1 cellular context compared by ENCODE assay signal in genomic region chr18:77098033-77098432, GRCh38.
TF ChIP-seq lines count a peak whose summit lies in the region.

No MANE protein-coding gene starts in this region.

TF ChIP-seq in GM12878, 131 proteins besides CTCF, POLR2A, EP300 and RAD21:
- TF ChIP-seq HDAC6 (IDR thresholded peaks at IDR 0.05; ENCODE audit: unreplicated experiment), result no peak
- no peak for TF ChIP-seq CBX5 (IDR thresholded peaks at IDR 0.05; ENCODE audit: low read depth)
- TF ChIP-seq CREM (IDR thresholded peaks at IDR 0.05; ENCODE audit: low read depth), result no peak
- no peak for TF ChIP-seq MTA2 (IDR thresholded peaks at IDR 0.05; ENCODE audit: low read depth)
- TF ChIP-seq ZSCAN29 (IDR thresholded peaks at IDR 0.05), result no peak
- TF ChIP-seq YBX1 (IDR thresholded peaks at IDR 0.05), result no peak
- no peak for TF ChIP-seq POLR2AphosphoS5 (IDR thresholded peaks at IDR 0.05; ENCODE audit: low read length)
- no peak for TF ChIP-seq IRF4 (IDR thresholded peaks at IDR 0.05; ENCODE audit: low read depth, low read length)
- TF ChIP-seq, protein P1, sequence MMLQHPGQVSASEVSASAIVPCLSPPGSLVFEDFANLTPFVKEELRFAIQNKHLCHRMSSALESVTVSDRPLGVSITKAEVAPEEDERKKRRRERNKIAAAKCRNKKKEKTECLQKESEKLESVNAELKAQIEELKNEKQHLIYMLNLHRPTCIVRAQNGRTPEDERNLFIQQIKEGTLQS (IDR thresholded peaks at IDR 0.05; ENCODE audit: borderline replicate concordance, extremely low read depth, low read depth, low read length), result no peak
- no peak for TF ChIP-seq FOS (IDR thresholded peaks at IDR 0.05; ENCODE audit: borderline replicate concordance, extremely low read depth, insufficient read length)
- TF ChIP-seq RELA (IDR thresholded peaks at IDR 0.05; ENCODE audit: borderline replicate concordance, partially characterized antibody), result no peak
- TF ChIP-seq YY1 (IDR thresholded peaks at IDR 0.05; ENCODE audit: low read depth, low read length), result no peak
- no peak for TF ChIP-seq PKNOX1 (IDR thresholded peaks at IDR 0.05)
TF ChIP-seq in GM12878: peak in this region for 0.
